Comparison of ENCODE assay signal across 8 cellular contexts in the genomic region with DNA sequence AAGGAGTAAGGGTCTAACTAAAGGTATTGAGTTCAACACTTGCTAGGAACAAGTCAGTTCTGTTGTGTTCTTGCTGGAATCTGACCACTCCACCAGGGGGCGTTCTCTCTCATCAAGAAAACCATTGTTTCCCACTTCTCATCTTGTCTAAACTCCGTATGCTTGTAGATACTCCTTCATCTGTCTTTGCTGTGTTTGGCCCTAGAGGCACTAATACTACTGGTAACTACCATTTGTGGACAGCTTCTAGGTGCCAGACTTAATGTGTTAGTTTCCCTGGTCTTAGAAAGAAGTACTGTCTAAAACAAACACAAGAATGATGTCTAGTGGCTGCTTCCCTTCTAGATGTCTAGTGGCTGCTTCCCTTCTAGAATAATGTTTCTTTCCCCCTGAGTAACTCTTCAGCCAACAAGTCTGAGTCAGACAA. TPM values are rescaled to one million over a fixed set of nuclear protein-coding genes. Genes with fewer than 3 reads are reported as not detected.
DNase-seq lines count a peak whose midpoint lies in the region; ATAC-seq and TF ChIP-seq lines count a peak whose summit lies in the region.

No MANE protein-coding gene starts in this region.

- no peak overlapping the region for H2AK5ac ChIP-seq in H9 (ENCODE audit: insufficient read length, low read length)

- no peaks in the 10 kb centered on the region for H4K20me1 ChIP-seq in H9 (ENCODE audit: control insufficient read depth, insufficient read depth, insufficient read length)

- no peak overlapping the region for H4K8ac ChIP-seq in H9 (replicated peaks; ENCODE audit: insufficient read length, low read depth, low read length)

- DNase-seq in BE2C (peak; percentile 72), H9 (peak; percentile 77), NCI-H460 (ENCODE audit: extremely low read depth, low read depth) (peak; percentile 75), chondrocyte (ENCODE audit: low spot score) (no peak), left kidney (ENCODE audit: low read depth, low spot score) (peak; percentile 91)
- DNase-seq in activated CD4-positive, alpha-beta T cell treated with anti-CD3 and anti-CD28 coated beads for 36 hours: peak; percentile 84
- DNase-seq in stimulated activated CD4-positive, alpha-beta T cell treated with anti-CD3 and anti-CD28 coated beads, Interleukin-4, amount 100 ng/mL, for 1 hour: peak; percentile 69

- H3K79me2 ChIP-seq in H9 (ENCODE audit: insufficient read depth, low read length): no peaks in the 10 kb centered on the region

- H3K4me3 Mint-ChIP-seq in H9: no peak overlapping the region
- H3K4me3 Mint-ChIP-seq in activated CD4-positive, alpha-beta T cell treated with anti-CD3 and anti-CD28 coated beads for 36 hours: no peak overlapping the region
- no peak overlapping the region for H3K4me3 Mint-ChIP-seq in chondrocyte (ENCODE audit: unreplicated experiment)

- H3K4me1 ChIP-seq in BE2C: no peaks in the 10 kb centered on the region
- no peaks in the 10 kb centered on the region for H3K4me1 ChIP-seq in H9 (ENCODE audit: insufficient read depth, low read length)

- no peaks in the 10 kb centered on the region for H3K27me3 Mint-ChIP-seq in H9 (ENCODE audit: low read depth)
- no peaks in the 10 kb centered on the region for H3K27me3 Mint-ChIP-seq in activated CD4-positive, alpha-beta T cell treated with anti-CD3 and anti-CD28 coated beads for 36 hours
- no peaks in the 10 kb centered on the region for H3K27me3 Mint-ChIP-seq in chondrocyte (ENCODE audit: low read depth)

- H2BK20ac ChIP-seq in H9 (ENCODE audit: low read depth, low read length, poor library complexity, severe bottlenecking): no peak overlapping the region

- no peak overlapping the region for H3K23ac ChIP-seq in H9 (ENCODE audit: insufficient read length, low read depth, low read length)

- H3K36me3 ChIP-seq in BE2C: no peaks in the 10 kb centered on the region

- H3K9me3 Mint-ChIP-seq in H9 (peaks cover 13 to 17% of the 10 kb centered on the region in 2 experiments), chondrocyte (ENCODE audit: low read depth) (peaks cover 14% of the 10 kb centered on the region)
- H3K9me3 Mint-ChIP-seq in activated CD4-positive, alpha-beta T cell treated with anti-CD3 and anti-CD28 coated beads for 36 hours (ENCODE audit: low read depth): peaks cover 11% of the 10 kb centered on the region

- H4K5ac ChIP-seq in H9 (ENCODE audit: insufficient read length, low read depth, low read length): no peak overlapping the region

- no peak overlapping the region for H3K27ac ChIP-seq in H9 (ENCODE audit: insufficient read length, low read depth, low read length)

- H3K36me3 Mint-ChIP-seq in H9 (ENCODE audit: insufficient read depth in 1 of 3, low read depth in 3 of 3) (peaks cover 16 to 22% (median 17%) of the 10 kb centered on the region in 3 experiments), chondrocyte (ENCODE audit: low read depth) (peaks cover 16% of the 10 kb centered on the region)
- H3K36me3 Mint-ChIP-seq in activated CD4-positive, alpha-beta T cell treated with anti-CD3 and anti-CD28 coated beads for 36 hours (ENCODE audit: low read depth): peaks cover 9% of the 10 kb centered on the region

- H3K56ac ChIP-seq in H9 (ENCODE audit: insufficient read length, low read depth, low read length): no peak overlapping the region

- no peaks in the 10 kb centered on the region for H3K27me3 ChIP-seq in BE2C
- H3K27me3 ChIP-seq in H9 (ENCODE audit: insufficient read depth, low read length): no peaks in the 10 kb centered on the region

- H3K79me1 ChIP-seq in H9 (ENCODE audit: insufficient read depth, low read depth, low read length, poor library complexity, severe bottlenecking): no peaks in the 10 kb centered on the region

- POLR2A ChIA-PET in activated CD4-positive, alpha-beta T cell treated with anti-CD3 and anti-CD28 coated beads for 36 hours (lab: Charles Lee): no interaction called here

- H3K4me1 Mint-ChIP-seq in H9 (peaks cover 4% of the 10 kb centered on the region in 2 experiments; a peak in 3 of 4 replicates), chondrocyte (ENCODE audit: low read depth) (peaks cover 8% of the 10 kb centered on the region)
- H3K4me1 Mint-ChIP-seq in activated CD4-positive, alpha-beta T cell treated with anti-CD3 and anti-CD28 coated beads for 36 hours: peaks cover 4% of the 10 kb centered on the region

- no peak overlapping the region for H2BK12ac ChIP-seq in H9 (ENCODE audit: insufficient read length, low read depth, low read length)

- no peak overlapping the region for H2AFZ ChIP-seq in H9 (ENCODE audit: low read length)

- H3K9ac ChIP-seq in H9 (ENCODE audit: extremely low read depth, insufficient read length, low read length): no peak overlapping the region

- no peaks in the 10 kb centered on the region for H3K23me2 ChIP-seq in H9 (ENCODE audit: insufficient read length, low read depth, low read length, poor library complexity, severe bottlenecking)

- H3K18ac ChIP-seq in H9 (ENCODE audit: insufficient read length, low read depth, low read length): no peak overlapping the region

- no peak overlapping the region for H4K91ac ChIP-seq in H9 (ENCODE audit: insufficient read length, low read depth, low read length)

- TF ChIP-seq CTCF in BE2C (IDR thresholded peaks at IDR 0.05; ENCODE audit: low read depth, low read length): peak; percentile 97
- TF ChIP-seq CTCF in H9 (conservative IDR thresholded peaks at IDR 0.05): peak; percentile 91
- peak; percentile 92 for TF ChIP-seq CTCF in chondrocyte (IDR thresholded peaks at IDR 0.05)

- H3T11ph ChIP-seq in H9 (ENCODE audit: low read length): no peak overlapping the region

- H2BK15ac ChIP-seq in H9 (ENCODE audit: low read depth, low read length): no peak overlapping the region

- no peak overlapping the region for H3K4ac ChIP-seq in H9 (ENCODE audit: low read depth, low read length)

- peak; percentile 75 for ATAC-seq in activated CD4-positive, alpha-beta T cell treated with anti-CD3 and anti-CD28 coated beads for 36 hours
- no peak for ATAC-seq in HG02840 (IDR thresholded peaks at IDR 0.05; ENCODE audit: low FRiP score, unreplicated experiment)

- H3K9me3 ChIP-seq in BE2C (no peaks in the 10 kb centered on the region; the same call in 1 of the 2 replicates), H9 (ENCODE audit: control insufficient read depth, low read depth, low read length) (no peaks in the 10 kb centered on the region)

- no peak overlapping the region for H2BK120ac ChIP-seq in H9 (ENCODE audit: low read depth, low read length, poor library complexity, severe bottlenecking)

- H2BK5ac ChIP-seq in H9 (ENCODE audit: insufficient read length, low read length): no peak overlapping the region

- no peak overlapping the region for H3K14ac ChIP-seq in H9 (ENCODE audit: insufficient read depth, low read length)

- no peak overlapping the region for H3K4me2 ChIP-seq in H9 (ENCODE audit: insufficient read depth, insufficient read length, low read length)

- WGBS in H9 (ENCODE audit: extremely low coverage, insufficient read length, low lambda C conversion rate): no CpG with 5 or more reads among the region's 2 CpGs

- H3K27ac Mint-ChIP-seq in H9 (no peak overlapping the region), chondrocyte (ENCODE audit: unreplicated experiment) (peak overlapping the region; percentile 67)
- H3K27ac Mint-ChIP-seq in activated CD4-positive, alpha-beta T cell treated with anti-CD3 and anti-CD28 coated beads for 36 hours: no peak overlapping the region

- intact Hi-C loops in activated CD4-positive, alpha-beta T cell treated with anti-CD3 and anti-CD28 coated beads for 36 hours (cut with DNase I, micrococcal nuclease): loop anchor here (1.0 kb wide), 1 partner anchor 148 kb away; no protein-coding TSS in a partner anchor

- H3K4me3 ChIP-seq in BE2C (ENCODE audit: low read depth, low read length): no peak overlapping the region

- CTCF ChIA-PET in activated CD4-positive, alpha-beta T cell treated with anti-CD3 and anti-CD28 coated beads for 36 hours (lab: Charles Lee): interaction anchor here (0.7 to 5.5 kb wide), 22 partner anchors 9 to 385 kb away, joined by 3 to 175 read pairs (median 4); a partner anchor contains a TSS

RNA-seq across cellular contexts. Expression of a gene that starts 18.7 kb away (rescaled TPM):
- 4.7 TPM for polyA plus RNA-seq in BE2C (2012; ENCODE audit: insufficient read depth, insufficient read length, low read depth)
- total RNA-seq in H9 (2021) (4.8 and 5.4 TPM in 2 replicates), chondrocyte (14.9 to 24.0 TPM (median 16.0 TPM) in 3 replicates)
- total RNA-seq in NCI-H460 (2014; rRNA removed; shearing (Covaris generic)): 31.6 and 36.0 TPM in 2 replicates
- 20.6 and 30.5 TPM in 2 replicates for polyA plus RNA-seq in NCI-H460 (2014; cell fraction: nucleus; rRNA removed)
- total RNA-seq in activated CD4-positive, alpha-beta T cell treated with anti-CD3 and anti-CD28 coated beads for 36 hours: 1 to 10 TPM; 5.4 to 5.6 TPM
